Comparison of ENCODE assay signal across 26 cellular contexts in genomic region chr17:50520483-50520882, GRCh38. TPM values are rescaled to one million over a fixed set of nuclear protein-coding genes. Genes with fewer than 3 reads are reported as not detected.
"Had no signal": no experiment of that assay in that cellular context is flagged by ENCODE, and none has a peak within 500 bp of the region (broad histone marks: within the 10 kb centered on the region; RNA-seq: fewer than 3 reads in every experiment).

No MANE protein-coding gene starts in this region.

- H3K9me3 ChIP-seq: SK-N-SH had no signal

- H3K9ac ChIP-seq: KMS-11, SK-N-SH had no signal

- DNase-seq: Kasumi-1; MM.1S; NCI-H1092 treated with DMSO at 0.1 percent for 48 hours; NCI-H1436; NCI-H187; NCI-H2029 treated with DMSO at 0.1 percent for 48 hours; NCI-H2227 treated with DMSO at 0.1 percent for 48 hours; NCI-H524; NCI-H526 treated with DMSO at 0.1 percent for 48 hours; NCI-H774; NK-92 treated with Interleukin-12 subunit alpha and Interleukin-12 subunit beta, amount 100 ng/mL, for 24 hours; PC-3; SHP77; SK-N-SH; SW 1271; T-cell had no signal

- ATAC-seq: HepG2, K562, Panc1, PC-3, T-cell had no signal

- H3K27ac ChIP-seq: KMS-11 had no signal

- H3K4me3 ChIP-seq: K562 had no signal

- H3K4me2 ChIP-seq: KMS-11, SK-N-SH had no signal

RNA-seq across cellular contexts. Expression of gene EPN3, which starts 12.1 kb away (rescaled TPM):
- total RNA-seq: HT1080, RPMI7951, SK-MEL-5 had no signal
- polyA plus RNA-seq: IgD-negative memory B cell, K562 had no signal

RNA-seq across cellular contexts. Expression of gene MYCBPAP, which starts 12.2 kb away (rescaled TPM):
- total RNA-seq: HT1080, K562, M059J, RPMI7951 had no signal
- polyA plus RNA-seq: K562 had no signal

RNA-seq across cellular contexts. Expression of gene CACNA1G, which starts 40.0 kb away (rescaled TPM):
- total RNA-seq: K562, OCI-LY7, SK-MEL-5, T-cell had no signal
- polyA plus RNA-seq: HepG2, IgD-negative memory B cell had no signal
